2 cellular contexts compared by ENCODE assay signal in the genomic region with DNA sequence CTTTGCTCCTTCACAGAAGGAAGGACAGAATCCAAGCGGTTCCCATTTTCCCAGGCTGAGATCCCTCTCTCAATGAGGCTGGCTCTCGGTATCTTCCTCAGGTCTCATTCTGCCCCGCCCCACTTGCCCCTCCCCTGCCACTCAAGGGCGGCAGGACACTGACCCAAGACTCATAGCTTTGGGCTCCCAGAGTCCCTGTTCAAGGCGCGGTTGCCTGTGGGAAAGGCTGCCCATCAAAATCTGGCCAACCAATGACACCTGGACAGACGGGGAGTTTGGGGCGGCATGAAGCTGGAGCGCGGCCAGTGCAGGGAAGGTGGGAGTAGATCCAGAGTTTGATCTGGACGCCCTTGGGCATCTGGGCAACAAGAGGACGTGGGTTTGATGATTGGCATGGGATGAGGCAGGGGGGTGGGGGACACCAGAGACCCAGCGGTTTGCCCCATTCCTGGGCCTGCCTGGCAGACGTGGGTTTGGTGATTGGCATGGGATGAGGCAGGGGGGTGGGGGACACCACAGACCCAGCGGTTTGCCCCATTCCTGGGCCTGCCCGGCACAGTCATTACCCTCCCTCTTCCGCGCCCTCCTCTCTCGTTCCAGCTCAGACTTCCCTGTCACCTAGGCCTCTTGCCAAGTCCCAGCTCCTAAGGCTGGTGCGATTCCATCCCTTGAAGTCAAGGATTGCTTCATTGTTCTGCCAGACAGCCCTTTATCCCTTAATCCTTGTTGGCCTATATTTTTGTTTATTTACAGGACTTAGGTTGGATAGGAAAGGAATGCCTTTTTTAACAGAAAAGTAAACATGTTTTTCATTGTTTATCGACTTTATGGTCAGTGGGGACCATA.
A peak's percentile ranks its signal among the peaks of the same experiment; 100 is the strongest.
TF ChIP-seq lines count a peak whose summit lies in the region.

No MANE protein-coding gene starts in this region.

TF ChIP-seq in IMR-90, 13 proteins besides CTCF, POLR2A, EP300 and RAD21 (continued from another document):
- TF ChIP-seq CEBPB (IDR thresholded peaks at IDR 0.05; ENCODE audit: low read depth, low read length): peak; percentile 91

TF ChIP-seq in liver, 16 proteins besides CTCF, POLR2A, EP300 and RAD21 (continued from another document):
- TF ChIP-seq RXRA (IDR thresholded peaks at IDR 0.05) (peak in 1 of 2 donors; percentile 38), JUND (IDR thresholded peaks at IDR 0.05) (no peak), EGR1 (IDR thresholded peaks at IDR 0.05; ENCODE audit: low read depth in 2 of 2) (no peak), HNF4A (conservative IDR thresholded peaks at IDR 0.05) (peak; percentile 8 to 32)
TF ChIP-seq in liver: peak in this region for 2.
